In genomic region chr7:157357129-157358040, GRCh38 we compare ENCODE assay signal across 8 cellular contexts. TPM values are rescaled to one million over a fixed set of nuclear protein-coding genes. Genes with fewer than 3 reads are reported as not detected.
DNase-seq lines count a peak whose midpoint lies in the region; ATAC-seq, FAIRE-seq and TF ChIP-seq lines count a peak whose summit lies in the region.

No MANE protein-coding gene starts in this region.

- peak overlapping the region; percentile 66 to 88 (median 73) for H3K27ac Mint-ChIP-seq in CD4-positive, alpha-beta memory T cell

- POLR2A ChIA-PET in CD4-positive, alpha-beta memory T cell (lab: Charles Lee; ENCODE audit: partially characterized antibody): no interaction called here

- no peaks in the 10 kb centered on the region for H3K27me3 ChIP-seq in CD4-positive, alpha-beta memory T cell (ENCODE audit: insufficient read depth, low read length)
- no peaks in the 10 kb centered on the region for H3K27me3 ChIP-seq in mammary epithelial cell (ENCODE audit: insufficient read depth, low read length)
- H3K27me3 ChIP-seq in tibial nerve: no peaks in the 10 kb centered on the region
- no peaks in the 10 kb centered on the region for H3K27me3 ChIP-seq in ovary

- DNase-seq in CD4-positive, alpha-beta memory T cell: no peak
- DNase-seq in GM19239 (ENCODE audit: insufficient read length, low spot score) (peak; percentile 52), mammary epithelial cell (no peak), HPDE6-E6E7 (ENCODE audit: extremely low spot score) (no peak), tibial nerve (ENCODE audit: low spot score in 2 of 2) (no peak), mucosa of gallbladder (ENCODE audit: low spot score) (no peak), ovary (no peak)

- H3K9me3 ChIP-seq in CD4-positive, alpha-beta memory T cell (ENCODE audit: control insufficient read depth in 1 of 2, low read length in 2 of 2): no peaks in the 10 kb centered on the region
- H3K9me3 ChIP-seq in mammary epithelial cell (replicated peaks; ENCODE audit: insufficient read depth, low read length): no peaks in the 10 kb centered on the region
- no peaks in the 10 kb centered on the region for H3K9me3 ChIP-seq in tibial nerve
- no peaks in the 10 kb centered on the region for H3K9me3 ChIP-seq in ovary

- WGBS in mammary epithelial cell (ENCODE audit: low coverage, missing lambda C conversion rate): 95% methylated on average over 16 of the region's 24 CpGs
- WGBS in tibial nerve, 2 donors: 77 to 78% methylated on average over 14 to 24 of the region's 24 CpGs
- 87 to 91% (median 89%) methylated on average over 21 to 24 of the region's 24 CpGs for WGBS in ovary, 3 donors

- peaks cover 62% of the 10 kb centered on the region for H3K4me1 ChIP-seq in CD4-positive, alpha-beta memory T cell (ENCODE audit: insufficient read depth, low read length)
- H3K4me1 ChIP-seq in mammary epithelial cell (ENCODE audit: insufficient read depth, low read length) (peaks cover 55% of the 10 kb centered on the region), tibial nerve (peaks cover 0 to 57% (median 28%) of the 10 kb centered on the region in 4 donors), ovary (ENCODE audit: insufficient read depth) (peaks cover 17% of the 10 kb centered on the region)

- ATAC-seq in HG03066 (IDR thresholded peaks at IDR 0.05; ENCODE audit: low read depth, unreplicated experiment): peak; percentile 61

- no peaks in the 10 kb centered on the region for H3K27me3 Mint-ChIP-seq in CD4-positive, alpha-beta memory T cell

- dilution Hi-C loops in mammary epithelial cell (cut with HindIII; ENCODE audit: low sequenced_read_pairs): no loop called here

- peak; percentile 75 for FAIRE-seq in GM19239 (lab: Jason Lieb, UNC)

- peak overlapping the region; percentile 69 for H3K4me2 ChIP-seq in mammary epithelial cell (ENCODE audit: insufficient read depth, low read depth, low read length)

- no peak overlapping the region for H3K9ac ChIP-seq in mammary epithelial cell (ENCODE audit: insufficient read depth, low read length)

- H3K36me3 ChIP-seq in CD4-positive, alpha-beta memory T cell (ENCODE audit: insufficient read depth, low read length): peaks cover 40% of the 10 kb centered on the region
- peaks cover 15% of the 10 kb centered on the region for H3K36me3 ChIP-seq in mammary epithelial cell (ENCODE audit: insufficient read depth, low read length)
- peaks cover 0 to 38% (median 11%) of the 10 kb centered on the region in 3 donors for H3K36me3 ChIP-seq in tibial nerve
- no peaks in the 10 kb centered on the region for H3K36me3 ChIP-seq in ovary

- H3K79me2 ChIP-seq in mammary epithelial cell (ENCODE audit: insufficient read depth, low read length): peaks cover 100% of the 10 kb centered on the region

- peaks cover 47 to 76% (median 61%) of the 10 kb centered on the region in 4 donors for H3K4me1 Mint-ChIP-seq in CD4-positive, alpha-beta memory T cell

- in situ Hi-C loops in mammary epithelial cell (cut with MboI; ENCODE audit: low sequenced_read_pairs in 2 of 2): no loop called here

- BruUV-seq in mammary epithelial cell (replicated peaks; lab: Mats Ljungman, UMichigan): no TSS peak

- intact Hi-C loops in CD4-positive, alpha-beta memory T cell (cut with micrococcal nuclease): no loop called here
- intact Hi-C loops in mammary epithelial cell (cut with micrococcal nuclease) (no loop called here), ovary (cut with DNase I) (no loop called here)

- peaks cover 24 to 62% of the 10 kb centered on the region in 2 donors for H3K36me3 Mint-ChIP-seq in CD4-positive, alpha-beta memory T cell

- no peak overlapping the region for H2AFZ ChIP-seq in mammary epithelial cell (ENCODE audit: low read depth, low read length)

- peak overlapping the region in 6 of 8 donors; percentile 40 to 77 (median 60) for H3K4me3 Mint-ChIP-seq in CD4-positive, alpha-beta memory T cell

- no peak for TF ChIP-seq POLR2A in tibial nerve (IDR thresholded peaks at IDR 0.05)
- TF ChIP-seq POLR2A in ovary (IDR thresholded peaks at IDR 0.05): no peak

- H4K20me1 ChIP-seq in mammary epithelial cell (ENCODE audit: insufficient read depth, low read length): peaks cover 14% of the 10 kb centered on the region

- no peaks in the 10 kb centered on the region for H3K9me3 Mint-ChIP-seq in CD4-positive, alpha-beta memory T cell

- no peak overlapping the region for H3K27ac ChIP-seq in CD4-positive, alpha-beta memory T cell (ENCODE audit: low read depth, low read length)
- H3K27ac ChIP-seq in mammary epithelial cell (ENCODE audit: insufficient read depth, low read depth, low read length): peak overlapping the region; percentile 3
- no peak overlapping the region for H3K27ac ChIP-seq in tibial nerve
- H3K27ac ChIP-seq in ovary: no peak overlapping the region

- TF ChIP-seq EP300 in tibial nerve (IDR thresholded peaks at IDR 0.05): no peak
- no peak for TF ChIP-seq EP300 in ovary (IDR thresholded peaks at IDR 0.05)

- no peak overlapping the region for H3K4me3 ChIP-seq in CD4-positive, alpha-beta memory T cell (ENCODE audit: low read length in 2 of 2)
- H3K4me3 ChIP-seq in mammary epithelial cell (replicated peaks in 1 of 3; ENCODE audit: insufficient read depth in 1 of 3, low read depth in 2 of 3, low read length in 3 of 3) (no peak overlapping the region), tibial nerve (no peak overlapping the region), ovary (no peak overlapping the region)

- CTCF ChIA-PET in CD4-positive, alpha-beta memory T cell (lab: Charles Lee; ENCODE audit: partially characterized antibody): no interaction called here
- CTCF ChIA-PET in mammary epithelial cell (lab: Charles Lee; ENCODE audit: low non-redundant PET): no interaction called here

- no peak for TF ChIP-seq CTCF in mammary epithelial cell (conservative IDR thresholded peaks at IDR 0.05 in 1 of 2, IDR thresholded peaks at IDR 0.05 in 1 of 2; ENCODE audit: extremely low read depth in 1 of 2, insufficient read depth in 1 of 2, low read depth in 1 of 2, low read length in 2 of 2)
- TF ChIP-seq CTCF in tibial nerve (IDR thresholded peaks at IDR 0.05): no peak
- no peak for TF ChIP-seq CTCF in ovary (IDR thresholded peaks at IDR 0.05)

RNA-seq across cellular contexts. Expression of gene DNAJB6, which starts 20.6 kb away (rescaled TPM):
- 10 to 100 TPM; 85.6 to 90.1 TPM for total RNA-seq in CD4-positive, alpha-beta memory T cell
- 100 to 1,000 TPM; 116 to 169 TPM for polyA plus RNA-seq in CD4-positive, alpha-beta memory T cell
- total RNA-seq in mammary epithelial cell (100 to 1,000 TPM; 151 to 157 TPM), tibial nerve (100 to 1,000 TPM in 2 of 4 donors, 10 to 100 TPM in 2; 85.5 to 106 (median 96.9) TPM), mucosa of gallbladder (95.8 TPM), ovary (100 to 1,000 TPM in 2 of 7 donors, 10 to 100 TPM in 5; 79.0 to 106 (median 86.7) TPM)
- polyA plus RNA-seq in mammary epithelial cell (75.6 TPM), ovary (100 to 1,000 TPM; 106 to 154 TPM)
- 39.8 TPM for polyA minus RNA-seq in mammary epithelial cell
